1 cellular context compared by ENCODE assay signal in genomic region chr5:39624268-39624886, GRCh38.
TF ChIP-seq lines count a peak whose summit lies in the region.

No MANE protein-coding gene starts in this region.

TF ChIP-seq in HepG2, 621 proteins besides CTCF, POLR2A, EP300 and RAD21 (continued from another document and continues in another):
- TF ChIP-seq HOMEZ (CRISPR knock-in tag; IDR thresholded peaks at IDR 0.05; ENCODE audit: low read depth) (0 out of 2 replicates have a peak, but pooled peaks have one; percentile 9), ZMAT3 (CRISPR knock-in tag; conservative IDR thresholded peaks at IDR 0.05) (no peak), IKZF5 (CRISPR knock-in tag; IDR thresholded peaks at IDR 0.05) (no peak), ZNF350 (CRISPR knock-in tag; IDR thresholded peaks at IDR 0.05; ENCODE audit: borderline replicate concordance, low read depth) (no peak), RXRB (CRISPR knock-in tag; IDR thresholded peaks at IDR 0.05; ENCODE audit: borderline replicate concordance) (peak; percentile 6; the same call in 1 of the 2 replicates), ZNF589 (CRISPR knock-in tag; conservative IDR thresholded peaks at IDR 0.05) (no peak), ZNF207 (IDR thresholded peaks at IDR 0.05; ENCODE audit: borderline replicate concordance) (no peak), ZFP90 (CRISPR knock-in tag; IDR thresholded peaks at IDR 0.05; ENCODE audit: borderline replicate concordance) (no peak), ZBTB38 (CRISPR knock-in tag; IDR thresholded peaks at IDR 0.05) (no peak), GZF1 (CRISPR knock-in tag; IDR thresholded peaks at IDR 0.05) (no peak), GATAD1 (CRISPR knock-in tag; IDR thresholded peaks at IDR 0.05) (no peak), ZNF337 (CRISPR knock-in tag; IDR thresholded peaks at IDR 0.05; ENCODE audit: borderline replicate concordance, low read depth) (no peak), ZNF512 (CRISPR knock-in tag; IDR thresholded peaks at IDR 0.05) (no peak), WIZ (CRISPR knock-in tag; IDR thresholded peaks at IDR 0.05) (0 out of 2 replicates have a peak, but pooled peaks have one; percentile 28), BRCA1 (CRISPR knock-in tag; IDR thresholded peaks at IDR 0.05) (no peak), CCAR2 (optimal IDR thresholded peaks at IDR 0.05; ENCODE audit: low read depth, low read length) (no peak), ZNF75D (CRISPR knock-in tag; IDR thresholded peaks at IDR 0.05; ENCODE audit: borderline replicate concordance) (no peak), THAP9 (CRISPR knock-in tag; IDR thresholded peaks at IDR 0.05; ENCODE audit: borderline replicate concordance) (no peak), EHMT2 (IDR thresholded peaks at IDR 0.05; ENCODE audit: borderline replicate concordance, low read depth, low read length) (0 out of 2 replicates have a peak, but pooled peaks have one; percentile 29), ZNF33B (CRISPR knock-in tag; IDR thresholded peaks at IDR 0.05) (no peak), ZNF777 (CRISPR knock-in tag; IDR thresholded peaks at IDR 0.05) (no peak), SETDB1 (CRISPR knock-in tag; IDR thresholded peaks at IDR 0.05; ENCODE audit: borderline replicate concordance) (no peak), ZNF558 (CRISPR knock-in tag; IDR thresholded peaks at IDR 0.05; ENCODE audit: borderline replicate concordance) (no peak), ETV5 (CRISPR knock-in tag; IDR thresholded peaks at IDR 0.05; ENCODE audit: borderline replicate concordance) (no peak), LBX2 (CRISPR knock-in tag; IDR thresholded peaks at IDR 0.05; ENCODE audit: borderline replicate concordance) (no peak), ZNF282 (IDR thresholded peaks at IDR 0.05; ENCODE audit: partially characterized antibody) (no peak), FOXA1 (IDR thresholded peaks at IDR 0.05) (no peak), FOXA1 (CRISPR knock-in tag; IDR thresholded peaks at IDR 0.05) (no peak), ZNF878 (CRISPR knock-in tag; IDR thresholded peaks at IDR 0.05) (no peak), RFXAP (CRISPR knock-in tag; IDR thresholded peaks at IDR 0.05; ENCODE audit: borderline replicate concordance) (no peak), DR1 (CRISPR knock-in tag; IDR thresholded peaks at IDR 0.05) (no peak), RNF219 (CRISPR knock-in tag; IDR thresholded peaks at IDR 0.05) (no peak), HMGXB3 (CRISPR knock-in tag; IDR thresholded peaks at IDR 0.05; ENCODE audit: borderline replicate concordance) (no peak), ZBTB7A (CRISPR knock-in tag; IDR thresholded peaks at IDR 0.05) (no peak), ZNF674 (CRISPR knock-in tag; IDR thresholded peaks at IDR 0.05; ENCODE audit: low read depth) (no peak), JDP2 (CRISPR knock-in tag; IDR thresholded peaks at IDR 0.05; ENCODE audit: borderline replicate concordance) (no peak), ERF (CRISPR knock-in tag; IDR thresholded peaks at IDR 0.05) (no peak), HOXA9 (CRISPR knock-in tag; IDR thresholded peaks at IDR 0.05; ENCODE audit: borderline replicate concordance) (no peak), NR1H2 (CRISPR knock-in tag; IDR thresholded peaks at IDR 0.05; ENCODE audit: borderline replicate concordance, low read depth) (no peak), ZNF557 (CRISPR knock-in tag; IDR thresholded peaks at IDR 0.05) (no peak), RBM22 (optimal IDR thresholded peaks at IDR 0.05; ENCODE audit: low read length) (no peak), ZNF367 (CRISPR knock-in tag; IDR thresholded peaks at IDR 0.05; ENCODE audit: borderline replicate concordance) (no peak), ZNF644 (CRISPR knock-in tag; IDR thresholded peaks at IDR 0.05; ENCODE audit: low read depth) (peak; percentile 91), ZNF30 (CRISPR knock-in tag; IDR thresholded peaks at IDR 0.05) (no peak), SIX1 (CRISPR knock-in tag; IDR thresholded peaks at IDR 0.05; ENCODE audit: borderline replicate concordance) (no peak), ATF3 (CRISPR knock-in tag; IDR thresholded peaks at IDR 0.05) (peak; percentile 66), ZNF33A (CRISPR knock-in tag; IDR thresholded peaks at IDR 0.05; ENCODE audit: borderline replicate concordance) (no peak), ATF1 (CRISPR knock-in tag; IDR thresholded peaks at IDR 0.05) (no peak), ZNF280B (CRISPR knock-in tag; IDR thresholded peaks at IDR 0.05; ENCODE audit: borderline replicate concordance) (no peak), FOSL1 (CRISPR knock-in tag; IDR thresholded peaks at IDR 0.05; ENCODE audit: borderline replicate concordance) (peak; percentile 88), ZNF331 (CRISPR knock-in tag; IDR thresholded peaks at IDR 0.05) (no peak), E2F1 (CRISPR knock-in tag; IDR thresholded peaks at IDR 0.05) (no peak), HDAC6 (IDR thresholded peaks at IDR 0.05; ENCODE audit: low read depth, low read length) (no peak)
